ENCODE assay signal across 10 cellular contexts in the genomic region with DNA sequence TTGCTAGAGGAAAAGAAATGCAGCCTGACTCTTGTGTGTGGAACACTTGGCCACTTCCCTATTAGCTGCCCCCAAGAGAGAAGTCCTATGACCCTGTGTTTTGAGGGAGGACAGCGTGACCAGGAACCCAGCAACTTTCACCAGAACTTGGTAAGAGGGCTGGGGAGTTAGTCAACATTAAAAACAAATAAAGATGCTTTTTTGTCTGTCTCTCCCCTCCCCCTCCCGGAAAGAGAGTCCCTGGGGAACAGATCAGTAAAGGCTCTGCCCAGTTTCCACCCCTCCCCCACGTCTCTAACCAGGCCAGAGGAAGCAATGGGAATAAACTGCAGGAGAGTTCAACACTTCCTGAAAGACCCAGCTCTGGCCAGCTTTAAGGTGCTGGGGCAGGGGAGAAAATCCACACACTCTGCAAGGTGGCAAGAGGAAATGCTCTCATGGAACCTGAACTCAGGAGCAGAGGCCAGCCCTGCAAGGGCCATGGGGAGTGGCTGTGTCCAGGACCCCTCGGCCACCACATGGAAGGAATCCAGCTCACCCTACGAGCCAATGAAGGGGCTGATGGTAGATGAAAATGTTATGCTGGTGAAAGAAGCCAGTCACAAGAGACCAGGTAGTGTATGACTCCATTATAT. TPM values are rescaled to one million over a fixed set of nuclear protein-coding genes. Genes with fewer than 3 reads are reported as not detected.
DNase-seq lines count a peak whose midpoint lies in the region; ATAC-seq and TF ChIP-seq lines count a peak whose summit lies in the region.
"Had no signal": no experiment of that assay in that cellular context is flagged by ENCODE, and none has a peak within 500 bp of the region (broad histone marks: within the 10 kb centered on the region; RNA-seq: fewer than 3 reads in every experiment).

No MANE protein-coding gene starts in this region.

- no peaks in the 10 kb centered on the region for H3K27me3 ChIP-seq in uterus

- TF ChIP-seq CTCF in fibroblast of mammary gland (conservative IDR thresholded peaks at IDR 0.05; ENCODE audit: control insufficient read depth, insufficient read depth, low read depth, low read length) (no peak), uterus (IDR thresholded peaks at IDR 0.05) (no peak)

- DNase-seq in NCI-H345 (lab: John Stamatoyannopoulos, UW), result peak; percentile 31
- no peak for DNase-seq in NCI-H345 treated with DMSO at 0.1 percent for 48 hours (lab: John Stamatoyannopoulos, UW; ENCODE audit: unreplicated experiment)
- DNase-seq in fibroblast of mammary gland (ENCODE audit: low read depth), result peak; percentile 78
- peak; percentile 80 for DNase-seq in mucosa of gallbladder (ENCODE audit: low spot score)
- DNase-seq in uterus, result peak; percentile 63 to 78
- DNase-seq in activated CD4-positive, alpha-beta T cell treated with anti-CD3 and anti-CD28 coated beads for 48 hours, result no peak
- DNase-seq: activated CD4-positive, CD25-positive, alpha-beta regulatory T cell treated with anti-CD3 and anti-CD28 coated beads, Interleukin-2, amount 50 U/mL, for 72 hours; NCI-H2081 treated with DMSO at 0.1 percent for 48 hours had no signal

- H3K4me1 ChIP-seq in uterus, result peaks cover 0 to 7% of the 10 kb centered on the region in 2 donors

- H3K4me3 ChIP-seq in fibroblast of mammary gland (ENCODE audit: control insufficient read depth, low read depth, low read length), result no peak overlapping the region
- H3K4me3 ChIP-seq in uterus, result no peak overlapping the region

- H3K36me3 ChIP-seq in uterus, result no peaks in the 10 kb centered on the region

- ATAC-seq in GM19463 (IDR thresholded peaks at IDR 0.05; ENCODE audit: unreplicated experiment) (no peak), HG03097 (IDR thresholded peaks at IDR 0.05; ENCODE audit: low FRiP score, unreplicated experiment) (no peak)

- H3K27ac ChIP-seq in uterus, result peak overlapping the region; percentile 42 to 59

- no peak for TF ChIP-seq POLR2A in uterus (IDR thresholded peaks at IDR 0.05)

- no peaks in the 10 kb centered on the region for H3K9me3 ChIP-seq in uterus

- intact Hi-C loops in uterus (cut with DNase I; ENCODE audit: low total_unique reads), result no loop called here

RNA-seq across cellular contexts. Expression of gene SH3PXD2A, which starts 21.5 kb away (rescaled TPM):
- 62.3 TPM for total RNA-seq in mucosa of gallbladder
- 100 to 1,000 TPM in 1 of 4 donors, 10 to 100 TPM in 3; 12.6 to 117 (median 46.6) TPM for total RNA-seq in uterus

Comparison
In these comparisons a context has a peak if more than half of its experiments do, and no peak if none do; other contexts are left out.
1. DNase-seq: peak in NCI-H345 (single experiment), fibroblast of mammary gland (single experiment), mucosa of gallbladder (single experiment) and uterus (2 of 2); none in NCI-H345 treated with DMSO at 0.1 percent for 48 hours (single experiment) and activated CD4-positive, alpha-beta T cell treated with anti-CD3 and anti-CD28 coated beads for 48 hours (single experiment).